In the genomic region with DNA sequence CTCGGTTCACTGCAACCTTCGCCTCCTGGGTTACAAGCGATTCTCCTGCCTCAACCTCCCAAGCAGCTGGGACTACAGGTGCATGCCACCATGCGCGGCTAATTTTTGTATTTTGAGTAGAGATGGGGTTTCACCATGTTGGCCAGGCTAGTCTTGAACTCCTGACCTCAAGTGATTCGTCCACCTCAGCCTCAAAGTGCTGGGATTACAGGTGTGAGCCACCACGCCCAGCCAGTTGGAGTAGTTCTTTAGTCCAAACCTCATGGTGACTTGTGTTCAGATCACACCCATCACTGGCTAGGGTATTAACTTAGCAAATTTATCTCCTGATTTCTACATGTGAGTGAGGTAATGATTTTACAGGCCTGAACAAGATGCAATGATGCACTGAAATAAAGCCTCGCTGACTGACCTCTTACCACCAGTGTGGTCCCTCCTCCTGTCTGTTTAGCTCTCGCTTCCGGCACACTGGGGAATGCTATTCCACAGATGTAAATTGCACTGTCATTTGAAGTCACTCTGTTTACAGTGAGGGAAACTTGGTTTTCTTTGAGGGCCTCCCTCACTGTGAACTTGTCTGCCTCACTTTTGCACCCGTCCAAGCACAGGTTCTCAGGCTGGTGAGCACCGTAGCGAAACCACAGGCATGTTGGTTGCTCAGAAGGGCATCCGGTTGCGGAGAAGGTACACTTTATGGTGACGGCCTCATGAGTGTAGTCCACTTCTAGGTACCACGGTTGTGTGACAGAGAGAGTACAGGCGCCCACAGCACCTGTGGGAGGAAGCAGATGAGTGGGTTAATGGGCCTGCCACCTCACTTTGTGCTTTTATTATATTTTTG, we compare ENCODE assay signal across 8 cellular contexts. TPM values are rescaled to one million over a fixed set of nuclear protein-coding genes. Genes with fewer than 3 reads are reported as not detected.
DNase-seq lines count a peak whose midpoint lies in the region; ATAC-seq, FAIRE-seq and TF ChIP-seq lines count a peak whose summit lies in the region.

No MANE protein-coding gene starts in this region.

- no peak overlapping the region for H3K56ac ChIP-seq in mesendoderm (ENCODE audit: low read length)

- peaks cover 2% of the 10 kb centered on the region for H3K79me1 ChIP-seq in mesendoderm (ENCODE audit: low read length)

- H3K4me1 ChIP-seq in mesendoderm (ENCODE audit: control insufficient read depth, low read depth, low read length) = no peaks in the 10 kb centered on the region

- no peak overlapping the region for H3K4me3 ChIP-seq in mesendoderm (ENCODE audit: low read length)

- no peak overlapping the region for H3K4ac ChIP-seq in mesendoderm (ENCODE audit: low read depth, low read length)

- no peak overlapping the region for H2BK15ac ChIP-seq in mesendoderm (replicated peaks; ENCODE audit: low read depth)

- H3K4me1 Mint-ChIP-seq in activated naive CD8-positive, alpha-beta T cell treated with anti-CD3 and anti-CD28 coated beads, Interleukin-2, amount 50 U/mL, for 24 hours = peaks cover 69% of the 10 kb centered on the region

- peak overlapping the region; percentile 83 for H3K27ac Mint-ChIP-seq in activated naive CD8-positive, alpha-beta T cell treated with anti-CD3 and anti-CD28 coated beads, Interleukin-2, amount 50 U/mL, for 24 hours

- DNase-seq in GM12891 (ENCODE audit: insufficient read length, low spot score) = peak; percentile 46
- DNase-seq in H4 (ENCODE audit: low spot score) = peak; percentile 38
- DNase-seq in SW480 (ENCODE audit: low spot score) = peak; percentile 88
- DNase-seq in activated naive CD8-positive, alpha-beta T cell treated with anti-CD3 and anti-CD28 coated beads, Interleukin-2, amount 50 U/mL, for 24 hours = peak; percentile 69
- peak; percentile 48 for DNase-seq in stimulated activated CD8-positive, alpha-beta memory T cell treated with anti-CD3 and anti-CD28 coated beads, Interleukin-12 subunit alpha, Interleukin-12 subunit beta, amount 100 ng/mL, for 4 hours (ENCODE audit: low read depth)
- DNase-seq in inferior parietal cortex (ENCODE audit: extremely low spot score) = no peak
- DNase-seq in NOMO-1 (lab: John Stamatoyannopoulos, UW; ENCODE audit: unreplicated experiment in 2 of 2) = no peak
- DNase-seq in mesendoderm = no peak

- no CpG with 5 or more reads among the region's 18 CpGs for WGBS in mesendoderm (ENCODE audit: extremely low coverage, insufficient coverage, low lambda C conversion rate)

- H4K8ac ChIP-seq in mesendoderm (ENCODE audit: low read depth, low read length) = no peak overlapping the region

- H3K27me3 ChIP-seq in mesendoderm (ENCODE audit: insufficient read depth, low read length, poor library complexity) = no peaks in the 10 kb centered on the region

- no peak overlapping the region for H4K5ac ChIP-seq in mesendoderm (ENCODE audit: low read length)

- ATAC-seq in activated naive CD8-positive, alpha-beta T cell treated with anti-CD3 and anti-CD28 coated beads, Interleukin-2, amount 50 U/mL, for 24 hours = peak; percentile 97

- H3K27me3 Mint-ChIP-seq in activated naive CD8-positive, alpha-beta T cell treated with anti-CD3 and anti-CD28 coated beads, Interleukin-2, amount 50 U/mL, for 24 hours = no peaks in the 10 kb centered on the region

- H3K4me3 Mint-ChIP-seq in activated naive CD8-positive, alpha-beta T cell treated with anti-CD3 and anti-CD28 coated beads, Interleukin-2, amount 50 U/mL, for 24 hours = peak overlapping the region; percentile 63

- no peaks in the 10 kb centered on the region for H3K9me3 Mint-ChIP-seq in activated naive CD8-positive, alpha-beta T cell treated with anti-CD3 and anti-CD28 coated beads, Interleukin-2, amount 50 U/mL, for 24 hours

- H3K9ac ChIP-seq in mesendoderm (ENCODE audit: low read length) = no peak overlapping the region

- no peak overlapping the region for H3K4me2 ChIP-seq in mesendoderm (ENCODE audit: low read length)

- H3K23ac ChIP-seq in mesendoderm (ENCODE audit: low read length) = no peak overlapping the region

- H2BK120ac ChIP-seq in mesendoderm (ENCODE audit: low read depth, low read length) = no peak overlapping the region

- no peak overlapping the region for H3K27ac ChIP-seq in mesendoderm (ENCODE audit: low read depth, low read length)

- FAIRE-seq in GM12891 (lab: Jason Lieb, UNC) = peak; percentile 100

- no peaks in the 10 kb centered on the region for H3K36me3 ChIP-seq in mesendoderm (ENCODE audit: control insufficient read depth, insufficient read depth, low read length)

- H3K79me2 ChIP-seq in mesendoderm (ENCODE audit: control insufficient read depth, insufficient read depth, low read length) = no peaks in the 10 kb centered on the region

- no peak overlapping the region for H3K18ac ChIP-seq in mesendoderm (ENCODE audit: low read length)

- TF ChIP-seq POLR2A in GM12891 (IDR thresholded peaks at IDR 0.05; ENCODE audit: low read depth, low read length) = no peak

- no peak overlapping the region for H2AK5ac ChIP-seq in mesendoderm (ENCODE audit: low read length)

- H2BK5ac ChIP-seq in mesendoderm (ENCODE audit: low read length) = no peak overlapping the region

- peaks cover 5% of the 10 kb centered on the region for H3K36me3 Mint-ChIP-seq in activated naive CD8-positive, alpha-beta T cell treated with anti-CD3 and anti-CD28 coated beads, Interleukin-2, amount 50 U/mL, for 24 hours (ENCODE audit: low read depth)

TF ChIP-seq in GM12891, 5 proteins besides CTCF, POLR2A, EP300 and RAD21:
- no peak for TF ChIP-seq POLR2AphosphoS5 (IDR thresholded peaks at IDR 0.05; ENCODE audit: low read depth, low read length)
- TF ChIP-seq TAF1 (IDR thresholded peaks at IDR 0.05; ENCODE audit: low read depth, low read length) = 0 out of 2 replicates have a peak, but pooled peaks have one; percentile 21
- TF ChIP-seq POU2F2 (IDR thresholded peaks at IDR 0.05; ENCODE audit: low read depth, low read length) = peak; percentile 71; the same call in 1 of the 2 replicates
- peak; percentile 85 for TF ChIP-seq PAX5 (IDR thresholded peaks at IDR 0.05; ENCODE audit: insufficient read depth, low read length, severe bottlenecking)
- TF ChIP-seq SPI1 (IDR thresholded peaks at IDR 0.05; ENCODE audit: low read depth, low read length) = 0 out of 2 replicates have a peak, but pooled peaks have one; percentile 2

RNA-seq across cellular contexts. Expression of gene IGSF6, which starts 5.5 kb away (rescaled TPM):
- polyA plus RNA-seq in GM12891 (2012; ENCODE audit: low read depth, missing spikeins) = 0.17 TPM
- not detected in 2 replicates for total RNA-seq in H4 (2014; rRNA removed; shearing (Covaris generic))
- polyA plus RNA-seq in mesendoderm (2013, experiment 1 of 2) = not detected
- not detected for polyA plus RNA-seq in mesendoderm (2013, experiment 2 of 2)

RNA-seq across cellular contexts. Expression of gene OTOA, which starts 16.8 kb away (rescaled TPM):
- polyA plus RNA-seq in GM12891 (2012; ENCODE audit: low read depth, missing spikeins) = 0.06 TPM
- 0.04 TPM in 1 of 2 replicates, not detected in the other for total RNA-seq in H4 (2014; rRNA removed; shearing (Covaris generic))
- polyA plus RNA-seq in mesendoderm (2013, experiment 1 of 2) = 0.03 TPM
- 0.04 TPM for polyA plus RNA-seq in mesendoderm (2013, experiment 2 of 2)

RNA-seq across cellular contexts. Expression of gene METTL9, which starts 47.6 kb away (rescaled TPM):
- polyA plus RNA-seq in GM12891 (2012; ENCODE audit: low read depth, missing spikeins) = 47.5 TPM
- 166 and 205 TPM in 2 replicates for total RNA-seq in H4 (2014; rRNA removed; shearing (Covaris generic))
- 77.6 TPM for polyA plus RNA-seq in mesendoderm (2013, experiment 1 of 2)
- 77.8 TPM for polyA plus RNA-seq in mesendoderm (2013, experiment 2 of 2)

Comparison
In these comparisons a context has a peak if more than half of its experiments do, and no peak if none do; other contexts are left out.
1. DNase-seq: peak in GM12891 (single experiment), H4 (single experiment), SW480 (single experiment), activated naive CD8-positive, alpha-beta T cell treated with anti-CD3 and anti-CD28 coated beads, Interleukin-2, amount 50 U/mL, for 24 hours (single experiment) and stimulated activated CD8-positive, alpha-beta memory T cell treated with anti-CD3 and anti-CD28 coated beads, Interleukin-12 subunit alpha, Interleukin-12 subunit beta, amount 100 ng/mL, for 4 hours (single experiment); none in inferior parietal cortex (single experiment), NOMO-1 (0 of 2) and mesendoderm (single experiment).